11 cellular contexts compared by ENCODE assay signal in genomic region chr7:100091411-100092181, GRCh38. TPM values are rescaled to one million over a fixed set of nuclear protein-coding genes. Genes with fewer than 3 reads are reported as not detected.
DNase-seq lines count a peak whose midpoint lies in the region; ATAC-seq and TF ChIP-seq lines count a peak whose summit lies in the region.
"Had no signal": no experiment of that assay in that cellular context is flagged by ENCODE, and none has a peak within 500 bp of the region (broad histone marks: within the 10 kb centered on the region; RNA-seq: fewer than 3 reads in every experiment).

No MANE protein-coding gene starts in this region.

- TF ChIP-seq POLR2A in breast epithelium (IDR thresholded peaks at IDR 0.05), result no peak

- intact Hi-C loops in MCF 10A (cut with micrococcal nuclease), result no loop called here
- intact Hi-C loops in breast epithelium (cut with DNase I; ENCODE audit: low total_unique reads), result no loop called here
- intact Hi-C loops in OCI-LY7 (cut with micrococcal nuclease; ENCODE audit: unreplicated experiment), result no loop called here

- H3K36me3 ChIP-seq in breast epithelium (peaks cover 9% of the 10 kb centered on the region), OCI-LY7 (ENCODE audit: insufficient read depth, low read length) (peaks cover 64% of the 10 kb centered on the region)

- CTCF ChIA-PET in MCF 10A (lab: Yijun Ruan, JAX), result no interaction called here
- CTCF ChIA-PET in OCI-LY7 (lab: Charles Lee; ENCODE audit: unreplicated experiment), result no interaction called here

- H3K9me3 ChIP-seq in breast epithelium (no peaks in the 10 kb centered on the region), OCI-LY7 (ENCODE audit: low read length) (no peaks in the 10 kb centered on the region)

- BruUV-seq in MCF 10A (replicated peaks; lab: Mats Ljungman, UMichigan) (TSS peak; percentile 78), OCI-LY7 (replicated peaks; lab: Mats Ljungman, UMichigan) (TSS peak; percentile 88)

- POLR2A ChIA-PET in MCF 10A (lab: Yijun Ruan, JAX), result interaction anchor here (0.9 to 3.7 kb wide), 5 partner anchors 9 to 39 kb away, joined by 3 to 92 read pairs (median 4); partner anchors contain the start of genes AP4M1, MBLAC1, MCM7 and ZNF3
- POLR2A ChIA-PET in OCI-LY7 (lab: Charles Lee), result interaction anchor here (2.1 kb wide), 1 partner anchor 11 kb away, joined by 13 read pairs; the partner anchor contains the start of gene AP4M1

- H3K4me1 ChIP-seq in breast epithelium, result peaks cover 0 to 3% of the 10 kb centered on the region in 2 donors
- H3K4me1 ChIP-seq in OCI-LY7 (ENCODE audit: insufficient read depth, low read length, poor library complexity, severe bottlenecking), result peaks cover 24% of the 10 kb centered on the region

- peaks cover 11% of the 10 kb centered on the region; the same call in 1 of the 2 replicates for H3K79me2 ChIP-seq in OCI-LY7 (ENCODE audit: insufficient read depth, low read depth, low read length)

- peak; percentile 4 to 13 for ATAC-seq in stimulated activated naive B cell treated with anti-CD40 and anti-IgM and Interleukin-4, amounts not matched to agents 10 μg/mL and 1 μg/mL and 100 μg/mL, for 72 hours (replicated peaks)
- ATAC-seq in HG03108 (IDR thresholded peaks at IDR 0.05; ENCODE audit: unreplicated experiment), result no peak
- ATAC-seq: effector memory CD8-positive, alpha-beta T cell had no signal

- no peak overlapping the region for H3K4me2 ChIP-seq in OCI-LY7 (ENCODE audit: low read length)

- TF ChIP-seq CTCF in MCF 10A (IDR thresholded peaks at IDR 0.05; ENCODE audit: unreplicated experiment) (no peak), breast epithelium (IDR thresholded peaks at IDR 0.05) (no peak), OCI-LY7 (conservative IDR thresholded peaks at IDR 0.05; ENCODE audit: low read length) (0 out of 2 replicates have a peak, but pooled peaks have one; percentile 45), cardiac fibroblast (IDR thresholded peaks at IDR 0.05; ENCODE audit: low read depth, low read length) (peak; percentile 18)

- no peaks in the 10 kb centered on the region for H3K9me2 ChIP-seq in OCI-LY7 (ENCODE audit: insufficient read depth, low read length)

- no peak overlapping the region for H2AFZ ChIP-seq in OCI-LY7 (ENCODE audit: low read length)

- no peak overlapping the region for H3K27ac Mint-ChIP-seq in MCF 10A (ENCODE audit: low read depth, unreplicated experiment)
- H3K27ac Mint-ChIP-seq in stimulated activated naive B cell treated with anti-CD40 and anti-IgM and Interleukin-4, amounts not matched to agents 10 μg/mL and 1 μg/mL and 100 μg/mL, for 72 hours, result peak overlapping the region; percentile 71

- H3K27ac ChIP-seq in breast epithelium (no peak overlapping the region), OCI-LY7 (ENCODE audit: low read depth, low read length, poor library complexity, severe bottlenecking) (no peak overlapping the region)

- no peaks in the 10 kb centered on the region for H3K9me3 Mint-ChIP-seq in MCF 10A (ENCODE audit: unreplicated experiment)
- no peaks in the 10 kb centered on the region for H3K9me3 Mint-ChIP-seq in stimulated activated naive B cell treated with anti-CD40 and anti-IgM and Interleukin-4, amounts not matched to agents 10 μg/mL and 1 μg/mL and 100 μg/mL, for 72 hours
- H3K9me3 Mint-ChIP-seq: effector memory CD8-positive, alpha-beta T cell had no signal

- peaks cover 75% of the 10 kb centered on the region for H3K36me3 Mint-ChIP-seq in MCF 10A (ENCODE audit: insufficient read depth, unreplicated experiment)
- H3K36me3 Mint-ChIP-seq in stimulated activated naive B cell treated with anti-CD40 and anti-IgM and Interleukin-4, amounts not matched to agents 10 μg/mL and 1 μg/mL and 100 μg/mL, for 72 hours, result peaks cover 49 to 54% of the 10 kb centered on the region in 2 donors

- no peak overlapping the region for H3K4me3 ChIP-seq in breast epithelium
- H3K4me3 ChIP-seq in OCI-LY7 (ENCODE audit: low read depth, low read length, poor library complexity, severe bottlenecking), result no peak overlapping the region
- no peak overlapping the region for H3K4me3 ChIP-seq in cardiac fibroblast (replicated peaks in 1 of 2; ENCODE audit: low read depth in 2 of 2, low read length in 2 of 2)

- no peak for DNase-seq in MCF 10A (ENCODE audit: unreplicated experiment)
- no peak for DNase-seq in breast epithelium (ENCODE audit: low spot score in 2 of 2)
- peak; percentile 36 for DNase-seq in OCI-LY7 (ENCODE audit: low spot score)
- no peak for DNase-seq in cardiac fibroblast (ENCODE audit: low read depth in 2 of 2)
- DNase-seq in stimulated activated naive B cell treated with anti-CD40 and anti-IgM and Interleukin-4, amounts not matched to agents 10 μg/mL and 1 μg/mL and 100 μg/mL, for 72 hours, result no peak
- no peak for DNase-seq in C1 segment of cervical spinal cord (lab: John Stamatoyannopoulos, UW)
- DNase-seq in central memory CD4-positive, alpha-beta T cell, result no peak
- DNase-seq: effector memory CD8-positive, alpha-beta T cell; HCEC 1CT; NCI-H1048 had no signal

- no peak overlapping the region for H3K4me3 Mint-ChIP-seq in MCF 10A (ENCODE audit: unreplicated experiment)
- H3K4me3 Mint-ChIP-seq in stimulated activated naive B cell treated with anti-CD40 and anti-IgM and Interleukin-4, amounts not matched to agents 10 μg/mL and 1 μg/mL and 100 μg/mL, for 72 hours, result no peak overlapping the region
- H3K4me3 Mint-ChIP-seq: effector memory CD8-positive, alpha-beta T cell had no signal

- 0 out of 2 replicates have a peak, but pooled peaks cover 5% of the 10 kb centered on the region for H4K20me1 ChIP-seq in OCI-LY7 (ENCODE audit: insufficient read depth, low read length)

- H3K4me1 Mint-ChIP-seq in MCF 10A (ENCODE audit: insufficient read depth, unreplicated experiment), result peaks cover 18% of the 10 kb centered on the region
- H3K4me1 Mint-ChIP-seq in stimulated activated naive B cell treated with anti-CD40 and anti-IgM and Interleukin-4, amounts not matched to agents 10 μg/mL and 1 μg/mL and 100 μg/mL, for 72 hours, result peaks cover 32 to 52% of the 10 kb centered on the region in 2 donors

- H3K27me3 Mint-ChIP-seq in MCF 10A (ENCODE audit: insufficient read depth, unreplicated experiment), result no peaks in the 10 kb centered on the region
- no peaks in the 10 kb centered on the region for H3K27me3 Mint-ChIP-seq in stimulated activated naive B cell treated with anti-CD40 and anti-IgM and Interleukin-4, amounts not matched to agents 10 μg/mL and 1 μg/mL and 100 μg/mL, for 72 hours
- H3K27me3 Mint-ChIP-seq: effector memory CD8-positive, alpha-beta T cell had no signal

- no peaks in the 10 kb centered on the region for H3K27me3 ChIP-seq in breast epithelium

RNA-seq across cellular contexts. Expression of gene COPS6, which starts 2.8 kb away (rescaled TPM):
- total RNA-seq in MCF 10A (2022), result 85.2 and 103 TPM in 2 replicates
- 10 to 100 TPM; 40.8 to 73.4 (median 49.6) TPM for total RNA-seq in breast epithelium
- total RNA-seq in OCI-LY7 (2014; rRNA removed; shearing (Covaris generic)), result 57.6 and 60.5 TPM in 2 replicates
- total RNA-seq in OCI-LY7 (2022), result 93.3 and 96.0 TPM in 2 replicates

RNA-seq across cellular contexts. Expression of gene MCM7, which starts 9.6 kb away (rescaled TPM):
- total RNA-seq in MCF 10A (2022) (38.5 and 67.8 TPM in 2 replicates), breast epithelium (10 to 100 TPM; 46.9 to 51.7 (median 50.1) TPM), OCI-LY7 (2022) (423 and 443 TPM in 2 replicates)
- 424 and 475 TPM in 2 replicates for total RNA-seq in OCI-LY7 (2014; rRNA removed; shearing (Covaris generic))

RNA-seq across cellular contexts. Expression of gene AP4M1, which starts 9.8 kb away (rescaled TPM):
- total RNA-seq in MCF 10A (2022) (13.5 and 13.6 TPM in 2 replicates), breast epithelium (10 to 100 TPM; 13.8 to 23.3 (median 18.7) TPM), OCI-LY7 (2022) (29.3 and 33.8 TPM in 2 replicates)
- 14.1 and 25.0 TPM in 2 replicates for total RNA-seq in OCI-LY7 (2014; rRNA removed; shearing (Covaris generic))

RNA-seq across cellular contexts. Expression of gene ZNF3, which starts 10.1 kb away (rescaled TPM):
- 23.7 and 24.8 TPM in 2 replicates for total RNA-seq in MCF 10A (2022)
- total RNA-seq in breast epithelium, result 10 to 100 TPM; 19.4 to 43.6 (median 31.5) TPM
- 19.8 and 21.8 TPM in 2 replicates for total RNA-seq in OCI-LY7 (2014; rRNA removed; shearing (Covaris generic))
- total RNA-seq in OCI-LY7 (2022), result 23.7 and 24.4 TPM in 2 replicates

RNA-seq across cellular contexts. Expression of gene TAF6, which starts 27.6 kb away (rescaled TPM):
- 47.2 and 58.9 TPM in 2 replicates for total RNA-seq in MCF 10A (2022)
- total RNA-seq in breast epithelium, result 10 to 100 TPM; 31.5 to 35.0 (median 34.4) TPM
- 28.0 and 35.4 TPM in 2 replicates for total RNA-seq in OCI-LY7 (2014; rRNA removed; shearing (Covaris generic))
- 71.0 and 76.5 TPM in 2 replicates for total RNA-seq in OCI-LY7 (2022)

Comparison
In these comparisons a context has a peak if more than half of its experiments do, and no peak if none do; other contexts are left out.
1. CTCF ChIP-seq: peak in OCI-LY7 (single experiment) and cardiac fibroblast (single experiment); none in MCF 10A (single experiment) and breast epithelium (0 of 3).